Comparison of ENCODE assay signal across 9 cellular contexts in the genomic region with DNA sequence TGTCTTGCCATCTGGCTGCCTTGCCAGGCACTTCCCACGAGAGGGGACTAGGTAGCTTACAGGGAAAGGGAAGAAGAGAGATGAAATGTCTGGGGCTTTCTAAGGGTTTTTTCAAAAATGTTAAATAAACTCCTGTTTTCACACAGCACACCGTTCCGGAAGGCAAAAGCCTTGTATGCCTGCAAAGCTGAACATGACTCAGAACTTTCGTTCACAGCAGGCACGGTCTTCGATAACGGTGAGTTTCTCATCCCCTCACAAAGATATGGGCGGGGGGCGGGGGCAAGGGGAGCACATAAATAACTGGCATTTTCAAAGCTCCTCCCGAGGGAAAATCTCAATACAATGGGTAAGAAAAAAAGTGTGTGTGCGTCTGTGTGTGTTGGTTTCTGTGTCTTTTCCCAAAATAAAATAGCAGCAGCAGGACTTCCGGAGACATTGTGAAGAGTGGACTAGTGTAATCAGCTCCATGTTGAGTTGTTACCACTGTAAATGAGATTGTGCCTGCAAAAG.
A peak's percentile ranks its signal among the peaks of the same experiment; 100 is the strongest.
DNase-seq lines count a peak whose midpoint lies in the region; ATAC-seq lines count a peak whose summit lies in the region.
"Had no signal": no experiment of that assay in that cellular context is flagged by ENCODE, and none has a peak within 500 bp of the region (broad histone marks: within the 10 kb centered on the region; RNA-seq: fewer than 3 reads in every experiment).

No MANE protein-coding gene starts in this region.

- H3K9ac ChIP-seq in HUES48 (ENCODE audit: low read depth, low read length) = no peak overlapping the region

- H3K4me3 ChIP-seq in HUES48 (ENCODE audit: low read depth, low read length) = no peak overlapping the region
- H3K4me3 ChIP-seq: lung had no signal

- ATAC-seq in GM18861 (IDR thresholded peaks at IDR 0.05; ENCODE audit: unreplicated experiment) (peak; percentile 50), GM21529 (IDR thresholded peaks at IDR 0.05; ENCODE audit: unreplicated experiment) (peak; percentile 57)

- H3K9me3 ChIP-seq in HUES48 (ENCODE audit: control insufficient read depth, insufficient read depth, low read length) = no peaks in the 10 kb centered on the region

- peak overlapping the region; percentile 62 for H3K27ac ChIP-seq in HUES48 (ENCODE audit: low read depth, low read length)

- no peaks in the 10 kb centered on the region for H3K27me3 ChIP-seq in HUES48 (ENCODE audit: control insufficient read depth, insufficient read depth, low read length)

- H3K4me1 ChIP-seq in HUES48 (ENCODE audit: control insufficient read depth, insufficient read depth, low read length) = peaks cover 15% of the 10 kb centered on the region

- no peaks in the 10 kb centered on the region for H3K36me3 ChIP-seq in HUES48 (ENCODE audit: control insufficient read depth, insufficient read depth, low read length)

- DNase-seq in islet precursor cell (peak; percentile 42), hippocampal formation (lab: John Stamatoyannopoulos, UW) (no peak), NCI-H1092 treated with DMSO at 0.1 percent for 48 hours (lab: John Stamatoyannopoulos, UW) (no peak), NCI-H510A treated with DMSO at 0.1 percent for 48 hours (lab: John Stamatoyannopoulos, UW) (no peak)
- DNase-seq: stimulated activated CD8-positive, alpha-beta memory T cell treated with anti-CD3 and anti-CD28 coated beads, Interleukin-4, amount 100 ng/mL, for 48 hours had no signal
